In the genomic region with DNA sequence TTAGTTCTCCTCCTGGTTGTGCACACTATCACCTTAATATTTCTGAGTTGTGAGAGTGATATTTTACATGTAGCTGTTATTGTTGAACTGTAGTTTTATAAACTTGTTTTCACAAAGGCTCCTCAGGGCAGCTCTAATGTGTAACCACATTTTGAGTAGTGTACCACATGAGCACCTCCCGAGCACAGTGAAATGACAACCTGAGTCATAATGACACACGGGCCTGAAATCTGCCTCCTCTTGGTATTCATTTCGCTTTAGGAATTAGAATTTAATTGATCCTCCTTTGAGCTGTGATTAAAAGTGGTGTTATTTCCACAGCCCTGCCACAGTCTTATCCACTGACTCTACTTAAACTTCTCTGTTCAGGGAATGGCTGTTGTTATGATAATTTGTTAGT, we compare ENCODE assay signal across 8 cellular contexts. TPM values are rescaled to one million over a fixed set of nuclear protein-coding genes. Genes with fewer than 3 reads are reported as not detected.
DNase-seq lines count a peak whose midpoint lies in the region; ATAC-seq and TF ChIP-seq lines count a peak whose summit lies in the region.

No MANE protein-coding gene starts in this region.

- intact Hi-C loops in adrenal gland (cut with DNase I) = no loop called here
- intact Hi-C loops in prostate gland (cut with DNase I) = no loop called here

- ATAC-seq in GM18870 (IDR thresholded peaks at IDR 0.05; ENCODE audit: unreplicated experiment) (peak; percentile 31), HG03159 (IDR thresholded peaks at IDR 0.05; ENCODE audit: unreplicated experiment) (peak; percentile 42)

- H3K4me1 ChIP-seq in adrenal gland (replicated peaks in 1 of 2) (peaks cover 6 to 24% of the 10 kb centered on the region in 2 donors), prostate gland (replicated peaks) (no peaks in the 10 kb centered on the region)

- DNase-seq in A172 (ENCODE audit: low spot score) (peak; percentile 53), adrenal gland (peak in 5 of 7 donors; percentile 21 to 62 (median 43)), GM19238 (ENCODE audit: insufficient read length, low spot score) (no peak), prostate gland (ENCODE audit: low spot score) (no peak), COLO829 (ENCODE audit: low spot score) (no peak), 8988T (no peak)

- no peak for TF ChIP-seq POLR2A in adrenal gland (IDR thresholded peaks at IDR 0.05)
- TF ChIP-seq POLR2A in prostate gland (IDR thresholded peaks at IDR 0.05) = no peak

- H3K4me3 ChIP-seq in adrenal gland = no peak overlapping the region
- H3K4me3 ChIP-seq in prostate gland = no peak overlapping the region

- H3K27me3 ChIP-seq in adrenal gland (no peaks in the 10 kb centered on the region), prostate gland (replicated peaks; ENCODE audit: insufficient read depth) (no peaks in the 10 kb centered on the region)

- WGBS in adrenal gland, 4 donors = 23 to 65% (median 51%) methylated on average over 3 of the region's 3 CpGs
- WGBS in prostate gland = 79% methylated on average over 3 of the region's 3 CpGs

- H3K36me3 ChIP-seq in adrenal gland (replicated peaks in 1 of 2) = peaks cover 0 to 38% of the 10 kb centered on the region in 2 donors
- H3K36me3 ChIP-seq in prostate gland = no peaks in the 10 kb centered on the region

- TF ChIP-seq CTCF in adrenal gland (IDR thresholded peaks at IDR 0.05) (no peak), prostate gland (IDR thresholded peaks at IDR 0.05) (no peak)

- H3K27ac ChIP-seq in adrenal gland (peak overlapping the region in 2 of 5 donors; percentile 29 to 45), prostate gland (no peak overlapping the region)

- no peaks in the 10 kb centered on the region for H3K9me3 ChIP-seq in adrenal gland (replicated peaks in 1 of 3)
- no peaks in the 10 kb centered on the region for H3K9me3 ChIP-seq in prostate gland

RNA-seq across cellular contexts. Expression of a gene that starts 7.9 kb away (rescaled TPM):
- 23.2 and 40.9 TPM in 2 replicates for total RNA-seq in A172 (2014; rRNA removed; shearing (Covaris generic))
- total RNA-seq in adrenal gland = 10 to 100 TPM; 27.7 to 66.0 (median 41.3) TPM
- 10 to 100 TPM in 2 of 3 donors, 1 to 10 TPM in 1; 9.3 to 51.8 (median 22.0) TPM for polyA plus RNA-seq in adrenal gland
- total RNA-seq in prostate gland = 10 to 100 TPM; 34.5 to 64.6 TPM

RNA-seq across cellular contexts. Expression of a gene that starts 8.0 kb away (rescaled TPM):
- total RNA-seq in A172 (2014; rRNA removed; shearing (Covaris generic)) = 17.9 and 23.7 TPM in 2 replicates
- total RNA-seq in adrenal gland = 10 to 100 TPM in 6 of 8 donors, 1 to 10 TPM in 2; 8.5 to 28.9 (median 16.8) TPM
- 10 to 100 TPM; 24.7 to 32.0 (median 25.4) TPM for polyA plus RNA-seq in adrenal gland
- total RNA-seq in prostate gland = 10 to 100 TPM in 1 of 2 donors, 1 to 10 TPM in 1; 9.7 to 10.7 TPM

RNA-seq across cellular contexts. Expression of a gene that starts 25.9 kb away (rescaled TPM):
- not detected in 2 replicates for total RNA-seq in A172 (2014; rRNA removed; shearing (Covaris generic))
- total RNA-seq in adrenal gland = under 1 TPM in 5 of 8 donors, not detected in 3; 0.14 to 0.40 (median 0.38) TPM
- 1 to 10 TPM in 2 of 3 donors, under 1 TPM in 1; 0.57 to 1.3 (median 1.1) TPM for polyA plus RNA-seq in adrenal gland
- 1 to 10 TPM in 1 of 2 donors, under 1 TPM in 1; 0.87 to 1.1 TPM for total RNA-seq in prostate gland

Comparison
In these comparisons a context has a peak if more than half of its experiments do, and no peak if none do; other contexts are left out.
1. DNase-seq: peak in A172 (single experiment) and adrenal gland (5 of 7); none in GM19238 (single experiment), prostate gland (single experiment), COLO829 (single experiment) and 8988T (single experiment).